In the genomic region with DNA sequence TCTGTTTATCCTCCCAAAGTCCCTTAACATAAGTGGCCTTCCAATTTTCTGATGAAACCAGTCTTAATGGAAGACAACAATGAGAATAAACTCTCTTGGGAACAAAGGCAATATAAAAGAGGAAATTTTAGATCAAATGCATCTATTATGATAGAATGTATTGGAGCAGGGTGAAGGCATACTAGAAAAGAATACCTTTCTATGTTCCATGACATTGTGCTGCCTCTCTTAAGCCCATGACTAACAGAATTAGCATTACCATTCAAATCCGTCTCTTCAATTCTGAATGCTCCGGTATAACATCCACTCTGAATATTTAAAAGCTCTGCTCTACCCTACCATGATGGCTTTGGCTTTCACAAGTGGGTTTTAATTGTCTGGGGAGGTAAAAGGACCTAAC, we compare ENCODE assay signal across 15 cellular contexts.
"Had no signal": no experiment of that assay in that cellular context is flagged by ENCODE, and none has a peak within 500 bp of the region (broad histone marks: within the 10 kb centered on the region; RNA-seq: fewer than 3 reads in every experiment).

No MANE protein-coding gene starts in this region.

- ATAC-seq: esophagus mucosa; left cardiac atrium; lower lobe of right lung; natural killer cell treated with Interleukin-12 subunit alpha and Interleukin-12 subunit beta and Interleukin-15 and Interleukin-18, amount 100 ng/mL, for 72 hours; right cardiac atrium; stimulated activated effector memory CD8-positive, alpha-beta T cell treated with anti-CD3 and anti-CD28 coated beads, Interleukin-12 subunit alpha, Interleukin-12 subunit beta, amount 100 ng/mL, for 72 hours; stimulated activated naive CD8-positive, alpha-beta T cell treated with anti-CD3 and anti-CD28 coated beads, Interleukin-15, Interleukin-2, amounts not matched to agents 100 U/mL and 50 U/mL, for 24 hours had no signal

- DNase-seq: effector memory CD4-positive, alpha-beta T cell; kidney; left cardiac atrium; left ventricle myocardium inferior; lower lobe of right lung; nucleus accumbens; ovary; right cardiac atrium; stimulated activated CD4-positive, alpha-beta T cell treated with anti-CD3 and anti-CD28 coated beads, Interleukin-4, amount 100 ng/mL, for 1 hour; stimulated activated CD8-positive, alpha-beta memory T cell treated with anti-CD3 and anti-CD28 coated beads, Interleukin-4, amount 100 ng/mL, for 48 hours; stimulated activated naive CD8-positive, alpha-beta T cell treated with anti-CD3 and anti-CD28 coated beads, Interleukin-15, Interleukin-2, amounts not matched to agents 100 U/mL and 50 U/mL, for 24 hours; thyroid gland had no signal
